ENCODE assay signal across 1 cellular context in genomic region chr3:112990672-112991602, GRCh38.
TF ChIP-seq lines count a peak whose summit lies in the region.

Gene GTPBP8 (plus strand): TSS chr3:112990984. CDS start chr3:112991000, 16 bp downstream.

TF ChIP-seq in K562, 482 proteins besides CTCF, POLR2A, EP300 and RAD21 (continued from another document and continues in another):
- TF ChIP-seq GMEB1 (CRISPR knock-in tag; IDR thresholded peaks at IDR 0.05) (no peak), TGIF2 (CRISPR knock-in tag; IDR thresholded peaks at IDR 0.05) (no peak), FOXM1 (IDR thresholded peaks at IDR 0.05; ENCODE audit: low read depth) (no peak), FOXM1 (CRISPR knock-in tag; IDR thresholded peaks at IDR 0.05; ENCODE audit: low read depth) (no peak), ZNF592 (IDR thresholded peaks at IDR 0.05) (peak; percentile 63; the same call in 1 of the 2 replicates), XRCC4 (IDR thresholded peaks at IDR 0.05; ENCODE audit: extremely low read depth, insufficient read depth, insufficient read length) (no peak), ATF4 (CRISPR knock-in tag; IDR thresholded peaks at IDR 0.05) (peak; percentile 24; the same call in 1 of the 2 replicates), CBX3 (IDR thresholded peaks at IDR 0.05; ENCODE audit: borderline replicate concordance in 1 of 2, low read length in 2 of 2) (0 out of 3 replicates have a peak, but pooled peaks of 1 of the 2 experiments have one; percentile 54), ETV6 (IDR thresholded peaks at IDR 0.05; ENCODE audit: borderline replicate concordance in 1 of 2, low read depth in 2 of 2, low read length in 1 of 2) (no peak), ETV6 (CRISPR knock-in tag; IDR thresholded peaks at IDR 0.05; ENCODE audit: borderline replicate concordance) (no peak), CHD1 (IDR thresholded peaks at IDR 0.05; ENCODE audit: low read length) (no peak), ZNF24 (IDR thresholded peaks at IDR 0.05) (no peak), MXI1 (IDR thresholded peaks at IDR 0.05; ENCODE audit: low read depth, low read length) (no peak; the same call in 1 of the 2 replicates), HMGN3 (IDR thresholded peaks at IDR 0.05; ENCODE audit: borderline replicate concordance, extremely low read depth, insufficient read length, low read depth, low read length) (peak; percentile 22), RUNX1 (IDR thresholded peaks at IDR 0.05; ENCODE audit: low read depth) (no peak), NCOA6 (IDR thresholded peaks at IDR 0.05) (no peak), PHF21A (IDR thresholded peaks at IDR 0.05; ENCODE audit: borderline replicate concordance, low read depth) (no peak), ZNF23 (CRISPR knock-in tag; IDR thresholded peaks at IDR 0.05) (no peak), KLF13 (tag; IDR thresholded peaks at IDR 0.05; ENCODE audit: borderline replicate concordance, low read depth) (no peak), IFI16 (CRISPR knock-in tag; IDR thresholded peaks at IDR 0.05) (no peak), CHD7 (IDR thresholded peaks at IDR 0.05; ENCODE audit: low read depth, low read length) (no peak), ZNF274 (IDR thresholded peaks at IDR 0.05; ENCODE audit: borderline replicate concordance, low read depth, low read length) (no peak), ZNF764 (CRISPR knock-in tag; IDR thresholded peaks at IDR 0.05; ENCODE audit: low read depth) (no peak), CBX8 (IDR thresholded peaks at IDR 0.05; ENCODE audit: borderline replicate concordance, extremely low read depth, low read depth, low read length, poor library complexity, severe bottlenecking) (no peak), L3MBTL2 (IDR thresholded peaks at IDR 0.05) (peak; percentile 91), RBM39 (optimal IDR thresholded peaks at IDR 0.05; ENCODE audit: low read depth, low read length) (no peak), ZBTB33 (CRISPR knock-in tag; IDR thresholded peaks at IDR 0.05) (no peak), CREB3 (tag; conservative IDR thresholded peaks at IDR 0.05; ENCODE audit: low read depth) (no peak), MYBL2 (IDR thresholded peaks at IDR 0.05; ENCODE audit: low read depth) (no peak; the same call in 1 of the 2 replicates), MYBL2 (CRISPR knock-in tag; IDR thresholded peaks at IDR 0.05; ENCODE audit: borderline replicate concordance) (no peak), ZNF436 (CRISPR knock-in tag; IDR thresholded peaks at IDR 0.05) (no peak), PHB (CRISPR knock-in tag; IDR thresholded peaks at IDR 0.05) (no peak), CEBPG (CRISPR knock-in tag; IDR thresholded peaks at IDR 0.05) (no peak), CEBPG (tag; conservative IDR thresholded peaks at IDR 0.05 in 1 of 2, IDR thresholded peaks at IDR 0.05 in 1 of 2) (no peak), E2F3 (CRISPR knock-in tag; IDR thresholded peaks at IDR 0.05) (no peak), ZNF232 (CRISPR knock-in tag; IDR thresholded peaks at IDR 0.05) (no peak)
